ENCODE assay signal across 22 cellular contexts in genomic region chrX:10041383-10041782, GRCh38.
DNase-seq lines count a peak whose midpoint lies in the region; FAIRE-seq and TF ChIP-seq lines count a peak whose summit lies in the region.
"Had no signal": no experiment of that assay in that cellular context is flagged by ENCODE, and none has a peak within 500 bp of the region (broad histone marks: within the 10 kb centered on the region; RNA-seq: fewer than 3 reads in every experiment).

No MANE protein-coding gene starts in this region.

- H3K36me3 Mint-ChIP-seq in Calu3 (ENCODE audit: insufficient read depth, unreplicated experiment) = no peaks in the 10 kb centered on the region
- H3K36me3 Mint-ChIP-seq: activated naive CD8-positive, alpha-beta T cell; CD8-positive, alpha-beta memory T cell had no signal

- intact Hi-C loops in Calu3 (cut with micrococcal nuclease; ENCODE audit: unreplicated experiment) = no loop called here

- CTCF ChIA-PET in Calu3 (lab: Charles Lee) = no interaction called here

- H3K4me1 Mint-ChIP-seq in Calu3 (ENCODE audit: low read depth, unreplicated experiment) = no peaks in the 10 kb centered on the region
- H3K4me1 Mint-ChIP-seq: CD8-positive, alpha-beta memory T cell had no signal

- DNase-seq in GM23248 (peak; percentile 36), RCC 7860 (ENCODE audit: low spot score) (peak; percentile 35), iPS DF 19.7 (ENCODE audit: low read depth, low spot score) (peak; percentile 33), NCI-H128 (lab: John Stamatoyannopoulos, UW; ENCODE audit: unreplicated experiment) (no peak), GM13977 (ENCODE audit: low spot score) (no peak), Calu3 (no peak)
- DNase-seq: activated CD4-positive, alpha-beta T cell treated with anti-CD3 and anti-CD28 coated beads, Interleukin-2, amount 50 U/mL, for 48 hours; activated T-cell treated with anti-CD3 and anti-CD28 coated beads, Interleukin-2, amount 50 U/mL, for 24 hours; caudate nucleus; CD8-positive, alpha-beta memory T cell; gastrocnemius medialis; GDM1; midbrain; NCI-H187; NCI-H526; PC-3; right lobe of liver; stimulated activated CD4-positive, alpha-beta T cell treated with anti-CD3 and anti-CD28 coated beads, Interleukin-2, amount 100 ng/mL, for 48 hours; stimulated activated CD8-positive, alpha-beta memory T cell treated with anti-CD3 and anti-CD28 coated beads, Interleukin-4, amount 100 ng/mL, for 48 hours had no signal

- H3K4me3 ChIP-seq in GM23248 = no peak overlapping the region
- no peak overlapping the region for H3K4me3 ChIP-seq in stomach smooth muscle (ENCODE audit: low read length in 2 of 2)
- H3K4me3 ChIP-seq: gastrocnemius medialis, right lobe of liver, thoracic aorta had no signal

- H3K4me3 Mint-ChIP-seq in Calu3 (ENCODE audit: low read depth, unreplicated experiment) = no peak overlapping the region
- H3K4me3 Mint-ChIP-seq: activated naive CD8-positive, alpha-beta T cell; activated T-cell treated with anti-CD3 and anti-CD28 coated beads, Interleukin-2, amount 50 U/mL, for 24 hours; CD8-positive, alpha-beta memory T cell had no signal

- H3K27me3 Mint-ChIP-seq in Calu3 (ENCODE audit: unreplicated experiment) = no peaks in the 10 kb centered on the region
- H3K27me3 Mint-ChIP-seq: activated naive CD8-positive, alpha-beta T cell had no signal

- BruUV-seq in Calu3 (replicated peaks; lab: Mats Ljungman, UMichigan) = no TSS peak

- H3K27me3 ChIP-seq in GM23248 (replicated peaks; ENCODE audit: insufficient read depth) (no peaks in the 10 kb centered on the region), stomach smooth muscle (ENCODE audit: control insufficient read depth in 1 of 2, insufficient read depth in 2 of 2, low read length in 2 of 2) (peaks cover 0 to 5% of the 10 kb centered on the region in 2 donors)
- H3K27me3 ChIP-seq: gastrocnemius medialis, right lobe of liver had no signal

- H3F3A ChIP-seq in GM23248 (ENCODE audit: insufficient read depth) = no peaks in the 10 kb centered on the region

- TF ChIP-seq CTCF in GM13977 (IDR thresholded peaks at IDR 0.05; ENCODE audit: extremely low read depth, insufficient read depth, missing control alignments) (no peak), Calu3 (IDR thresholded peaks at IDR 0.05; ENCODE audit: unreplicated experiment) (no peak)

- H3K9me3 ChIP-seq in GM23248 (ENCODE audit: low read depth) = no peaks in the 10 kb centered on the region
- H3K9me3 ChIP-seq in stomach smooth muscle (ENCODE audit: control insufficient read depth in 2 of 2, low read length in 2 of 2) = no peaks in the 10 kb centered on the region
- H3K9me3 ChIP-seq: gastrocnemius medialis, right lobe of liver, thoracic aorta had no signal

- no peaks in the 10 kb centered on the region for H3K9me3 Mint-ChIP-seq in Calu3 (ENCODE audit: low read depth, unreplicated experiment)
- H3K9me3 Mint-ChIP-seq: activated T-cell treated with anti-CD3 and anti-CD28 coated beads, Interleukin-2, amount 50 U/mL, for 24 hours; CD8-positive, alpha-beta memory T cell had no signal

- FAIRE-seq in RCC 7860 (lab: Jason Lieb, UNC) = peak; percentile 83

- peaks cover 31% of the 10 kb centered on the region for H3K79me2 ChIP-seq in GM23248 (ENCODE audit: insufficient read depth)

- no peak overlapping the region for H3K9ac ChIP-seq in GM23248
- no peak overlapping the region for H3K9ac ChIP-seq in stomach smooth muscle (ENCODE audit: low read length in 2 of 2)

- no peak overlapping the region for H2AFZ ChIP-seq in GM23248

- H3K9me2 ChIP-seq in GM23248 (ENCODE audit: insufficient read depth) = no peaks in the 10 kb centered on the region

- no peaks in the 10 kb centered on the region for H4K20me1 ChIP-seq in GM23248 (ENCODE audit: insufficient read depth)

- no peak overlapping the region for H3K27ac Mint-ChIP-seq in Calu3 (ENCODE audit: unreplicated experiment)
- H3K27ac Mint-ChIP-seq: activated naive CD8-positive, alpha-beta T cell; activated T-cell treated with anti-CD3 and anti-CD28 coated beads, Interleukin-2, amount 50 U/mL, for 24 hours had no signal

- H3K36me3 ChIP-seq in GM23248 (ENCODE audit: low read depth) (no peaks in the 10 kb centered on the region), stomach smooth muscle (ENCODE audit: control insufficient read depth in 2 of 2, insufficient read depth in 2 of 2, low read length in 2 of 2) (no peaks in the 10 kb centered on the region)
- H3K36me3 ChIP-seq: gastrocnemius medialis, right lobe of liver, thoracic aorta had no signal

- no peak overlapping the region for H3K27ac ChIP-seq in GM23248
- peak overlapping the region; percentile 11 for H3K27ac ChIP-seq in stomach smooth muscle (ENCODE audit: low read length)
- H3K27ac ChIP-seq: gastrocnemius medialis, right lobe of liver, thoracic aorta had no signal

- 0 out of 2 replicates have a peak, but pooled peaks cover 8% of the 10 kb centered on the region for H3K4me1 ChIP-seq in GM23248 (ENCODE audit: insufficient read depth)
- H3K4me1 ChIP-seq in stomach smooth muscle (ENCODE audit: control insufficient read depth, insufficient read depth, low read length) = peaks cover 22% of the 10 kb centered on the region

- in situ Hi-C loops in GM23248 (cut with MboI) (no loop called here), GM13977 (cut with MboI; ENCODE audit: low pct_unique_long_range_greater_than_20kb, low sequenced_read_pairs, unreplicated experiment) (no loop called here)

- no peak overlapping the region for H3K4me2 ChIP-seq in GM23248 (ENCODE audit: unreplicated experiment)

- 55 to 67% methylated on average over 4 of the region's 4 CpGs for WGBS in GM23248 (ENCODE audit: low coverage in 1 of 2, low lambda C conversion rate in 2 of 2, missing lambda C conversion rate in 2 of 2), 2 experiments

Comparison
In these comparisons a context has a peak if more than half of its experiments do, and no peak if none do; other contexts are left out.
1. DNase-seq: peak in GM23248 (single experiment), RCC 7860 (single experiment) and iPS DF 19.7 (single experiment); none in NCI-H128 (single experiment), GM13977 (single experiment) and Calu3 (single experiment).